In the genomic region with DNA sequence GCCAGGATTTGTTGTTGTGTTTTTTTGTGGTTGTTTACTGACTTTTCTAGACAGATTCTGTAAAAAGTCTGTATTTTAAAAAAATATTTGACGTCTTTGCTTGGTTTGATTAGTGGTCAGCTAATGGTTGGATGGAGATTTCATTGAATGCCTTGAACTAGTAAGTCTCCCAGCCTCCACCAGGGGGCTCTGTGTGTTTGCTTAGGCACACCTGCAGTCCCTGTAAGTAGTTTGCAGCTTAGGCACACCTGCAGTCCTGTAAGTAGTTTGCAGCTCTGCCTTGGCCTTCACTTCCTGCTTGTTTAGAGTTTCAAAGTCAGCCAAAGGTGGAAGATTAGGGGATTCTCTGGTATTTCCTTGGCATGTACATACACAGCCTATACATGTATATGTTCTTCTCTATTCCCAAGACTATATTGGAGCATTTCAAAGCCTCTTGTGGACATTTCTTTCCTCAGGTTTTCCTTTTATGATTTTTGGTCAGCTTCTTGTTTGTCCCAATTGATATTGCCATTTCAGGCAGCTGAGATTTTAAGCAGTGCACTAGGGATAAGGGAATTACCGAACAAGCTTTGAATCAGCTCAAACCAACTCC, we compare ENCODE assay signal across 7 cellular contexts.
DNase-seq lines count a peak whose midpoint lies in the region; ATAC-seq and TF ChIP-seq lines count a peak whose summit lies in the region.

No MANE protein-coding gene starts in this region.

- no peaks in the 10 kb centered on the region for H3K9me3 ChIP-seq in HAP-1

- TF ChIP-seq CTCF in GM13976 (IDR thresholded peaks at IDR 0.05; ENCODE audit: borderline replicate concordance, control extremely low read depth, extremely low read depth, insufficient read depth, missing control alignments) (peak; percentile 62), LNCaP clone FGC (IDR thresholded peaks at IDR 0.05; ENCODE audit: control insufficient read depth, extremely low read depth, insufficient read depth) (peak; percentile 72), WI38 (IDR thresholded peaks at IDR 0.05; ENCODE audit: low read depth, low read length) (peak; percentile 62), cardiac fibroblast (IDR thresholded peaks at IDR 0.05; ENCODE audit: low read depth, low read length) (peak; percentile 81)

- H3K4me1 ChIP-seq in HAP-1: peaks cover 12% of the 10 kb centered on the region

- H3K27me3 ChIP-seq in HAP-1 (ENCODE audit: low read depth): no peaks in the 10 kb centered on the region

- in situ Hi-C loops in GM13976 (cut with MboI; ENCODE audit: low sequenced_read_pairs, unreplicated experiment) (no loop called here), HAP-1 (cut with MboI; ENCODE audit: low sequenced_read_pairs) (no loop called here)

- H3K36me3 ChIP-seq in HAP-1 (replicated peaks): no peaks in the 10 kb centered on the region

- ATAC-seq in left lobe of liver: peak; percentile 94

- H3K4me3 ChIP-seq in HAP-1 (no peak overlapping the region), LNCaP clone FGC (ENCODE audit: low read depth, low read length) (no peak overlapping the region), WI38 (ENCODE audit: low read depth, low read length) (no peak overlapping the region), cardiac fibroblast (replicated peaks in 1 of 2; ENCODE audit: low read depth in 2 of 2, low read length in 2 of 2) (no peak overlapping the region)

- peak; percentile 48 for DNase-seq in GM13976 (ENCODE audit: low spot score)
- peak; percentile 41 to 82 for DNase-seq in HAP-1 (ENCODE audit: low spot score in 2 of 2)
- DNase-seq in LNCaP clone FGC (ENCODE audit: low read depth): peak; percentile 60
- peak; percentile 61 to 74 for DNase-seq in cardiac fibroblast (ENCODE audit: low read depth in 2 of 2)
- DNase-seq in left lobe of liver (ENCODE audit: low spot score): peak; percentile 56
- peak; percentile 28 for DNase-seq in stimulated activated CD8-positive, alpha-beta memory T cell treated with anti-CD3 and anti-CD28 coated beads, Interleukin-15, amount 100 ng/mL, for 24 hours (ENCODE audit: low read depth)
